ENCODE assay signal across 8 cellular contexts in the genomic region with DNA sequence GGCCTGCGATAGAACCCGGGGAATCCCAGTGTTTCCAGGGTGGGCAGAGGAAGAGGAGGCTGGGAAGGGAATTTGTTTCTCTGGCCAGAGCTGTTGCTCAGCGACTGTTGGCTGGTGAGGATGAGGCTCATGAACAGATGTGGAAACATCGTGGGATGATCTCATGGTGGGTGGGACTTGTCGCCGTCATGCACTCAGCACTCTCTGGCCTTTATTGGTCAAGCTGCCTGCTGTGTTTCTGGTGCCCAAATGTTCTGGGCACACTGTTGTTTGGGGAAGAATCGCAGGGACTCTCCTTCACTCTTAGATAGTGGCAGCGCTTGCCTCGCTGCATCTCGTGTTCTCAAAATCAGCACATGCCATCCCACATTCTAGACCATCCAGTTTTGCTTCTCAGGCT.
A peak's percentile ranks its signal among the peaks of the same experiment; 100 is the strongest.
DNase-seq lines count a peak whose midpoint lies in the region; ATAC-seq and TF ChIP-seq lines count a peak whose summit lies in the region.
"Had no signal": no experiment of that assay in that cellular context is flagged by ENCODE, and none has a peak within 500 bp of the region (broad histone marks: within the 10 kb centered on the region; RNA-seq: fewer than 3 reads in every experiment).

No MANE protein-coding gene starts in this region.

- TF ChIP-seq POLR2A in testis (IDR thresholded peaks at IDR 0.05): no peak

- H3K4me3 ChIP-seq in LNCaP clone FGC (ENCODE audit: low read depth, low read length) (no peak overlapping the region), testis (no peak overlapping the region)

- peaks cover 41% of the 10 kb centered on the region for H3K4me1 ChIP-seq in testis

- TF ChIP-seq CTCF in LNCaP clone FGC (IDR thresholded peaks at IDR 0.05; ENCODE audit: control insufficient read depth, extremely low read depth, insufficient read depth): no peak
- no peak for TF ChIP-seq CTCF in testis (IDR thresholded peaks at IDR 0.05)

- H3K27me3 ChIP-seq in layer of hippocampus (ENCODE audit: control insufficient read depth, insufficient read depth, low read length) (no peaks in the 10 kb centered on the region), testis (no peaks in the 10 kb centered on the region)

- DNase-seq in LNCaP clone FGC (ENCODE audit: low read depth) (peak; percentile 6), brain pericyte (ENCODE audit: low read depth, low spot score) (peak; percentile 55), testis (peak; percentile 64), HT-29 (ENCODE audit: low spot score) (no peak), iPS-NIHi11 (ENCODE audit: low spot score) (no peak)
- DNase-seq: activated naive CD8-positive, alpha-beta T cell treated with anti-CD3 and anti-CD28 coated beads, Interleukin-2, amount 50 U/mL, for 24 hours had no signal

- no peak for ATAC-seq in HG03565 (IDR thresholded peaks at IDR 0.05; ENCODE audit: unreplicated experiment)
- ATAC-seq: activated naive CD8-positive, alpha-beta T cell treated with anti-CD3 and anti-CD28 coated beads, Interleukin-2, amount 50 U/mL, for 24 hours had no signal

- H3K36me3 ChIP-seq in testis (ENCODE audit: low read depth, missing control alignments): no peaks in the 10 kb centered on the region

- WGBS in testis, 2 donors: 57 to 60% methylated on average over 10 of the region's 10 CpGs

- H3K9me3 ChIP-seq in testis: no peaks in the 10 kb centered on the region

- intact Hi-C loops in testis (cut with DNase I; ENCODE audit: low total_unique reads): no loop called here

- H3K27ac ChIP-seq in layer of hippocampus (ENCODE audit: low read depth, low read length): peak overlapping the region; percentile 96
- peak overlapping the region; percentile 45 to 88 for H3K27ac ChIP-seq in testis

Comparison
In these comparisons a context has a peak if more than half of its experiments do, and no peak if none do; other contexts are left out.
1. DNase-seq: peak in LNCaP clone FGC (single experiment), brain pericyte (single experiment) and testis (single experiment); none in HT-29 (single experiment) and iPS-NIHi11 (single experiment).